Comparison of ENCODE assay signal across 1 cellular context in genomic region chr10:95403690-95404459, GRCh38.
TF ChIP-seq lines count a peak whose summit lies in the region.

No MANE protein-coding gene starts in this region.

TF ChIP-seq in GM23338, 12 proteins besides CTCF, POLR2A, EP300 and RAD21 (continued from another document):
- TF ChIP-seq ZNF462 (CRISPR knock-in tag; IDR thresholded peaks at IDR 0.05) (no peak), STAT1 (IDR thresholded peaks at IDR 0.05; ENCODE audit: unreplicated experiment) (no peak)
- TF ChIP-seq, protein P1, sequence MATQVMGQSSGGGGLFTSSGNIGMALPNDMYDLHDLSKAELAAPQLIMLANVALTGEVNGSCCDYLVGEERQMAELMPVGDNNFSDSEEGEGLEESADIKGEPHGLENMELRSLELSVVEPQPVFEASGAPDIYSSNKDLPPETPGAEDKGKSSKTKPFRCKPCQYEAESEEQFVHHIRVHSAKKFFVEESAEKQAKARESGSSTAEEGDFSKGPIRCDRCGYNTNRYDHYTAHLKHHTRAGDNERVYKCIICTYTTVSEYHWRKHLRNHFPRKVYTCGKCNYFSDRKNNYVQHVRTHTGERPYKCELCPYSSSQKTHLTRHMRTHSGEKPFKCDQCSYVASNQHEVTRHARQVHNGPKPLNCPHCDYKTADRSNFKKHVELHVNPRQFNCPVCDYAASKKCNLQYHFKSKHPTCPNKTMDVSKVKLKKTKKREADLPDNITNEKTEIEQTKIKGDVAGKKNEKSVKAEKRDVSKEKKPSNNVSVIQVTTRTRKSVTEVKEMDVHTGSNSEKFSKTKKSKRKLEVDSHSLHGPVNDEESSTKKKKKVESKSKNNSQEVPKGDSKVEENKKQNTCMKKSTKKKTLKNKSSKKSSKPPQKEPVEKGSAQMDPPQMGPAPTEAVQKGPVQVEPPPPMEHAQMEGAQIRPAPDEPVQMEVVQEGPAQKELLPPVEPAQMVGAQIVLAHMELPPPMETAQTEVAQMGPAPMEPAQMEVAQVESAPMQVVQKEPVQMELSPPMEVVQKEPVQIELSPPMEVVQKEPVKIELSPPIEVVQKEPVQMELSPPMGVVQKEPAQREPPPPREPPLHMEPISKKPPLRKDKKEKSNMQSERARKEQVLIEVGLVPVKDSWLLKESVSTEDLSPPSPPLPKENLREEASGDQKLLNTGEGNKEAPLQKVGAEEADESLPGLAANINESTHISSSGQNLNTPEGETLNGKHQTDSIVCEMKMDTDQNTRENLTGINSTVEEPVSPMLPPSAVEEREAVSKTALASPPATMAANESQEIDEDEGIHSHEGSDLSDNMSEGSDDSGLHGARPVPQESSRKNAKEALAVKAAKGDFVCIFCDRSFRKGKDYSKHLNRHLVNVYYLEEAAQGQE (IDR thresholded peaks at IDR 0.05; ENCODE audit: unreplicated experiment), result no peak
